22 cellular contexts compared by ENCODE assay signal in genomic region chr17:49798738-49799137, GRCh38. TPM values are rescaled to one million over a fixed set of nuclear protein-coding genes. Genes with fewer than 3 reads are reported as not detected.
"Had no signal": no experiment of that assay in that cellular context is flagged by ENCODE, and none has a peak within 500 bp of the region (broad histone marks: within the 10 kb centered on the region; RNA-seq: fewer than 3 reads in every experiment).

No MANE protein-coding gene starts in this region.

- H3K4me3 ChIP-seq: SK-N-MC, smooth muscle cell, testis, upper lobe of left lung had no signal

- H2AFZ ChIP-seq: parathyroid adenoma had no signal

- ATAC-seq: foreskin keratinocyte, left lobe of liver, sciatic nerve had no signal

- H3K27ac Mint-ChIP-seq: activated B cell treated with CpG ODN at 0.5 μM for 24 hours; activated naive CD4-positive, alpha-beta T cell treated with anti-CD3 and anti-CD28 coated beads, Interleukin-2, amount 10 ng/mL, durations not matched to agents 7 days and 5 days had no signal

- H3K9me3 Mint-ChIP-seq: activated B cell treated with CpG ODN at 0.5 μM for 24 hours; activated naive CD4-positive, alpha-beta T cell treated with anti-CD3 and anti-CD28 coated beads, Interleukin-2, amount 10 ng/mL, durations not matched to agents 7 days and 5 days; brain; naive B cell had no signal

- H3K27me3 ChIP-seq: foreskin keratinocyte, neutrophil, testis, upper lobe of left lung had no signal

- H3K4me3 Mint-ChIP-seq: activated B cell treated with CpG ODN at 0.5 μM for 24 hours; activated naive CD4-positive, alpha-beta T cell treated with anti-CD3 and anti-CD28 coated beads, Interleukin-2, amount 10 ng/mL, durations not matched to agents 7 days and 5 days; brain; naive B cell had no signal

- H3K27me3 Mint-ChIP-seq: activated B cell treated with CpG ODN at 0.5 μM for 24 hours; activated naive CD4-positive, alpha-beta T cell treated with anti-CD3 and anti-CD28 coated beads, Interleukin-2, amount 10 ng/mL, durations not matched to agents 7 days and 5 days; brain; naive B cell had no signal

- H3K9ac ChIP-seq: parathyroid adenoma had no signal

- H3K9me3 ChIP-seq: neutrophil, testis, upper lobe of left lung had no signal

- DNase-seq: activated B cell treated with CpG ODN at 0.5 μM for 24 hours; activated effector memory CD4-positive, alpha-beta T cell treated with Interleukin-2 at 50 U/mL for 16 hours; activated naive CD4-positive, alpha-beta T cell treated with anti-CD3 and anti-CD28 coated beads, Interleukin-2, amount 10 ng/mL, durations not matched to agents 7 days and 5 days; activated T-cell treated with anti-CD3 and anti-CD28 coated beads for 4 hours; anterior cingulate cortex; foreskin keratinocyte; glutamatergic neuron; naive B cell; stimulated activated CD4-positive, alpha-beta T cell treated with anti-CD3 and anti-CD28 coated beads, Interleukin-4, amount 100 ng/mL, for 1 hour; testis; upper lobe of left lung had no signal

- H3K4me1 ChIP-seq: foreskin keratinocyte, testis had no signal

- H3K27ac ChIP-seq: epithelial cell of prostate, foreskin keratinocyte, neutrophil, parathyroid adenoma, SK-N-MC, testis, upper lobe of left lung had no signal

- H3K4me2 ChIP-seq: smooth muscle cell had no signal

RNA-seq across cellular contexts. Expression of gene TAC4, which starts 49.1 kb away (rescaled TPM):
- total RNA-seq: activated B cell treated with CpG ODN at 0.5 μM for 24 hours, dermis microvascular lymphatic vessel endothelial cell, foreskin keratinocyte, left lobe of liver, mononuclear cell, sciatic nerve, smooth muscle cell, testis, upper lobe of left lung had no signal
- polyA plus RNA-seq: foreskin keratinocyte, keratinocyte, smooth muscle cell had no signal
